ENCODE assay signal across 9 cellular contexts in genomic region chr1:89607888-89608626, GRCh38. TPM values are rescaled to one million over a fixed set of nuclear protein-coding genes. Genes with fewer than 3 reads are reported as not detected.
DNase-seq lines count a peak whose midpoint lies in the region; ATAC-seq and TF ChIP-seq lines count a peak whose summit lies in the region.
"Had no signal": no experiment of that assay in that cellular context is flagged by ENCODE, and none has a peak within 500 bp of the region (broad histone marks: within the 10 kb centered on the region; RNA-seq: fewer than 3 reads in every experiment).

No MANE protein-coding gene starts in this region.

- H3K27me3 Mint-ChIP-seq in activated naive CD8-positive, alpha-beta T cell, result no peaks in the 10 kb centered on the region
- no peaks in the 10 kb centered on the region for H3K27me3 Mint-ChIP-seq in naive B cell

- peaks cover 2% of the 10 kb centered on the region for H3K36me3 Mint-ChIP-seq in activated naive CD8-positive, alpha-beta T cell
- H3K36me3 Mint-ChIP-seq in naive B cell, result no peaks in the 10 kb centered on the region

- H3K27ac ChIP-seq in suprapubic skin, result peak overlapping the region; percentile 58

- no peaks in the 10 kb centered on the region for H3K27me3 ChIP-seq in suprapubic skin

- TF ChIP-seq EP300 in suprapubic skin (IDR thresholded peaks at IDR 0.05), result no peak

- TF ChIP-seq CTCF in suprapubic skin (IDR thresholded peaks at IDR 0.05), result no peak

- H3K4me3 ChIP-seq in suprapubic skin, result no peak overlapping the region

- no peaks in the 10 kb centered on the region for H3K9me3 ChIP-seq in suprapubic skin

- 43% methylated on average over 8 of the region's 8 CpGs for WGBS in suprapubic skin

- peak; percentile 74 to 81 for DNase-seq in activated CD4-positive, alpha-beta T cell treated with anti-CD3 and anti-CD28 coated beads for 4 hours
- no peak for DNase-seq in naive B cell
- DNase-seq in suprapubic skin (ENCODE audit: low spot score in 2 of 2), result no peak
- DNase-seq in NOMO-1 treated with dmso at 0.1 percent for 144 hours (lab: John Stamatoyannopoulos, UW; ENCODE audit: unreplicated experiment), result no peak
- DNase-seq: NCI-H1417 had no signal

- peak overlapping the region; percentile 91 for H3K4me3 Mint-ChIP-seq in activated naive CD8-positive, alpha-beta T cell
- peak overlapping the region in 6 of 8 donors; percentile 18 to 76 (median 58) for H3K4me3 Mint-ChIP-seq in naive B cell

- no peaks in the 10 kb centered on the region for H3K36me3 ChIP-seq in suprapubic skin

- H3K9me3 Mint-ChIP-seq in activated naive CD8-positive, alpha-beta T cell (ENCODE audit: low read depth), result no peaks in the 10 kb centered on the region
- H3K9me3 Mint-ChIP-seq in naive B cell, result no peaks in the 10 kb centered on the region

- ATAC-seq in naive B cell (ENCODE audit: low read depth in 2 of 2) (peak; percentile 29 to 41), HG03571 (IDR thresholded peaks at IDR 0.05; ENCODE audit: unreplicated experiment) (no peak), GM18520 (IDR thresholded peaks at IDR 0.05; ENCODE audit: unreplicated experiment) (no peak), SK-N-SH treated with all-trans-retinoic acid at 6 μM for 48 hours (no peak)

- H3K4me1 Mint-ChIP-seq in activated naive CD8-positive, alpha-beta T cell (ENCODE audit: low read depth), result peaks cover 94% of the 10 kb centered on the region
- H3K4me1 Mint-ChIP-seq in naive B cell, result peaks cover 24 to 42% (median 28%) of the 10 kb centered on the region in 3 donors

- H3K27ac Mint-ChIP-seq in activated naive CD8-positive, alpha-beta T cell, result peak overlapping the region; percentile 98
- peak overlapping the region; percentile 54 to 96 (median 93) for H3K27ac Mint-ChIP-seq in naive B cell

- TF ChIP-seq POLR2A in suprapubic skin (IDR thresholded peaks at IDR 0.05), result no peak

- H3K4me1 ChIP-seq in suprapubic skin, result peaks cover 36% of the 10 kb centered on the region

TF ChIP-seq in SK-N-SH treated with all-trans-retinoic acid at 6 μM for 48 hours, 23 proteins besides CTCF, POLR2A, EP300 and RAD21:
- no peak for TF ChIP-seq PPARA (CRISPR knock-in tag; IDR thresholded peaks at IDR 0.05; ENCODE audit: borderline replicate concordance)
- TF ChIP-seq ZNF8 (CRISPR knock-in tag; IDR thresholded peaks at IDR 0.05), result no peak
- no peak for TF ChIP-seq TCF4 (CRISPR knock-in tag; IDR thresholded peaks at IDR 0.05; ENCODE audit: borderline replicate concordance)
- TF ChIP-seq CSDC2 (CRISPR knock-in tag; IDR thresholded peaks at IDR 0.05), result no peak
- TF ChIP-seq ARNTL (CRISPR knock-in tag; IDR thresholded peaks at IDR 0.05; ENCODE audit: borderline replicate concordance, low read depth), result no peak
- no peak for TF ChIP-seq SNAI2 (CRISPR knock-in tag; IDR thresholded peaks at IDR 0.05)
- no peak for TF ChIP-seq ZFP3 (CRISPR knock-in tag; IDR thresholded peaks at IDR 0.05)
- no peak for TF ChIP-seq GLIS3 (CRISPR knock-in tag; IDR thresholded peaks at IDR 0.05)
- no peak for TF ChIP-seq RARB (CRISPR knock-in tag; IDR thresholded peaks at IDR 0.05)
- TF ChIP-seq OSR1 (CRISPR knock-in tag; IDR thresholded peaks at IDR 0.05), result no peak
- no peak for TF ChIP-seq TOX (CRISPR knock-in tag; IDR thresholded peaks at IDR 0.05; ENCODE audit: borderline replicate concordance)
- no peak for TF ChIP-seq ZNF565 (CRISPR knock-in tag; conservative IDR thresholded peaks at IDR 0.05; ENCODE audit: low read depth)
- TF ChIP-seq ZC3H10 (CRISPR knock-in tag; IDR thresholded peaks at IDR 0.05), result no peak
- no peak for TF ChIP-seq ZFP30 (CRISPR knock-in tag; IDR thresholded peaks at IDR 0.05)
- TF ChIP-seq TSHZ2 (CRISPR knock-in tag; IDR thresholded peaks at IDR 0.05), result no peak
- no peak for TF ChIP-seq ZNF70 (CRISPR knock-in tag; IDR thresholded peaks at IDR 0.05)

RNA-seq across cellular contexts. Expression of gene LRRC8C, which starts 24.9 kb away (rescaled TPM):
- 1 to 10 TPM; 1.3 to 4.8 (median 2.6) TPM for polyA plus RNA-seq in naive B cell (ENCODE audit: low read depth in 6 of 6)
- 10 to 100 TPM in 1 of 4 donors, 1 to 10 TPM in 3; 6.2 to 10.4 (median 9.1) TPM for total RNA-seq in suprapubic skin

Comparison
In these comparisons a context has a peak if more than half of its experiments do, and no peak if none do; other contexts are left out.
1. DNase-seq: peak in activated CD4-positive, alpha-beta T cell treated with anti-CD3 and anti-CD28 coated beads for 4 hours (2 of 2); none in naive B cell (single experiment), suprapubic skin (0 of 2) and NOMO-1 treated with dmso at 0.1 percent for 144 hours (single experiment).
2. ATAC-seq: peak in naive B cell (2 of 2); none in HG03571 (single experiment), GM18520 (single experiment) and SK-N-SH treated with all-trans-retinoic acid at 6 μM for 48 hours (single experiment).